1 cellular context compared by ENCODE assay signal in the genomic region with DNA sequence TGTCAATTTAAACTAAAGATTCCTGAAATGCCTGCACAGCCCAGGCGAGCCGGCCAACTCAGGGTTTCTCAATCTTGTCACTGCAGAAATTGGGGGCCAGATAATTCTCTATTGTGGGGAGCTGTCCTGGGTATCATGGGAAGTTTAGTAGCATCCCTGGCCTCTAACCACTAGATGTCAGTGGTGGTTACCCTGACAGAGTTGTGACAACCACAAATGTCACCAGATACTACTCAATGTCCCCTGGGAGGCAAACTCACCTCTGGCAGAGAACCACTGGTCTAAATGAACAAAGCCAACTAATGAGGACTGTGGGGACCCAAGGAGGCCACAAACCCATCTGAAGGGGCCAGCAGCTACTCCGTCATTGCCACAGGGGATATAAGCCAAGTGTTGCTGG.
TF ChIP-seq lines count a peak whose summit lies in the region.

No MANE protein-coding gene starts in this region.

TF ChIP-seq in HepG2, 621 proteins besides CTCF, POLR2A, EP300 and RAD21 (continued from another document and continues in another):
- TF ChIP-seq, protein P1, sequence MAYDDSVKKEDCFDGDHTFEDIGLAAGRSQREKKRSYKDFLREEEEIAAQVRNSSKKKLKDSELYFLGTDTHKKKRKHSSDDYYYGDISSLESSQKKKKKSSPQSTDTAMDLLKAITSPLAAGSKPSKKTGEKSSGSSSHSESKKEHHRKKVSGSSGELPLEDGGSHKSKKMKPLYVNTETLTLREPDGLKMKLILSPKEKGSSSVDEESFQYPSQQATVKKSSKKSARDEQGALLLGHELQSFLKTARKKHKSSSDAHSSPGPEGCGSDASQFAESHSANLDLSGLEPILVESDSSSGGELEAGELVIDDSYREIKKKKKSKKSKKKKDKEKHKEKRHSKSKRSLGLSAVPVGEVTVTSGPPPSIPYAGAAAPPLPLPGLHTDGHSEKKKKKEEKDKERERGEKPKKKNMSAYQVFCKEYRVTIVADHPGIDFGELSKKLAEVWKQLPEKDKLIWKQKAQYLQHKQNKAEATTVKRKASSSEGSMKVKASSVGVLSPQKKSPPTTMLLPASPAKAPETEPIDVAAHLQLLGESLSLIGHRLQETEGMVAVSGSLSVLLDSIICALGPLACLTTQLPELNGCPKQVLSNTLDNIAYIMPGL (CRISPR knock-in tag; IDR thresholded peaks at IDR 0.05; ENCODE audit: borderline replicate concordance in 1 of 2, low read depth in 1 of 2) = 0 out of 4 replicates have a peak, but pooled peaks of 1 of the 2 experiments have one; percentile 38
- TF ChIP-seq ZNF678 (CRISPR knock-in tag; IDR thresholded peaks at IDR 0.05) (no peak), ZNF225 (CRISPR knock-in tag; IDR thresholded peaks at IDR 0.05) (no peak), SRSF9 (IDR thresholded peaks at IDR 0.05; ENCODE audit: borderline replicate concordance, insufficient read depth, low read depth, low read length, poor library complexity, severe bottlenecking) (no peak), RBAK (CRISPR knock-in tag; IDR thresholded peaks at IDR 0.05) (no peak), MIER2 (CRISPR knock-in tag; IDR thresholded peaks at IDR 0.05) (peak; percentile 85), ELF1 (CRISPR knock-in tag; IDR thresholded peaks at IDR 0.05) (no peak), KLF15 (CRISPR knock-in tag; IDR thresholded peaks at IDR 0.05; ENCODE audit: borderline replicate concordance) (no peak), KDM4B (CRISPR knock-in tag; IDR thresholded peaks at IDR 0.05) (no peak), ZNF788 (CRISPR knock-in tag; IDR thresholded peaks at IDR 0.05; ENCODE audit: borderline replicate concordance) (0 out of 2 replicates have a peak, but pooled peaks have one; percentile 25), ZNF556 (CRISPR knock-in tag; IDR thresholded peaks at IDR 0.05; ENCODE audit: borderline replicate concordance) (no peak), ZNF558 (CRISPR knock-in tag; IDR thresholded peaks at IDR 0.05; ENCODE audit: borderline replicate concordance) (no peak), ZNF510 (CRISPR knock-in tag; IDR thresholded peaks at IDR 0.05; ENCODE audit: low read depth) (no peak), ISX (CRISPR knock-in tag; conservative IDR thresholded peaks at IDR 0.05) (no peak), MIXL1 (CRISPR knock-in tag; IDR thresholded peaks at IDR 0.05) (no peak), STAG1 (CRISPR knock-in tag; IDR thresholded peaks at IDR 0.05) (peak; percentile 89), KLF12 (CRISPR knock-in tag; IDR thresholded peaks at IDR 0.05; ENCODE audit: borderline replicate concordance) (no peak), JUND (CRISPR knock-in tag; IDR thresholded peaks at IDR 0.05) (no peak), SKI (IDR thresholded peaks at IDR 0.05; ENCODE audit: partially characterized antibody) (no peak), SIX1 (CRISPR knock-in tag; IDR thresholded peaks at IDR 0.05; ENCODE audit: borderline replicate concordance) (peak; percentile 40; the same call in 1 of the 2 replicates), ZNF891 (CRISPR knock-in tag; IDR thresholded peaks at IDR 0.05) (no peak)
- TF ChIP-seq, protein P2, sequence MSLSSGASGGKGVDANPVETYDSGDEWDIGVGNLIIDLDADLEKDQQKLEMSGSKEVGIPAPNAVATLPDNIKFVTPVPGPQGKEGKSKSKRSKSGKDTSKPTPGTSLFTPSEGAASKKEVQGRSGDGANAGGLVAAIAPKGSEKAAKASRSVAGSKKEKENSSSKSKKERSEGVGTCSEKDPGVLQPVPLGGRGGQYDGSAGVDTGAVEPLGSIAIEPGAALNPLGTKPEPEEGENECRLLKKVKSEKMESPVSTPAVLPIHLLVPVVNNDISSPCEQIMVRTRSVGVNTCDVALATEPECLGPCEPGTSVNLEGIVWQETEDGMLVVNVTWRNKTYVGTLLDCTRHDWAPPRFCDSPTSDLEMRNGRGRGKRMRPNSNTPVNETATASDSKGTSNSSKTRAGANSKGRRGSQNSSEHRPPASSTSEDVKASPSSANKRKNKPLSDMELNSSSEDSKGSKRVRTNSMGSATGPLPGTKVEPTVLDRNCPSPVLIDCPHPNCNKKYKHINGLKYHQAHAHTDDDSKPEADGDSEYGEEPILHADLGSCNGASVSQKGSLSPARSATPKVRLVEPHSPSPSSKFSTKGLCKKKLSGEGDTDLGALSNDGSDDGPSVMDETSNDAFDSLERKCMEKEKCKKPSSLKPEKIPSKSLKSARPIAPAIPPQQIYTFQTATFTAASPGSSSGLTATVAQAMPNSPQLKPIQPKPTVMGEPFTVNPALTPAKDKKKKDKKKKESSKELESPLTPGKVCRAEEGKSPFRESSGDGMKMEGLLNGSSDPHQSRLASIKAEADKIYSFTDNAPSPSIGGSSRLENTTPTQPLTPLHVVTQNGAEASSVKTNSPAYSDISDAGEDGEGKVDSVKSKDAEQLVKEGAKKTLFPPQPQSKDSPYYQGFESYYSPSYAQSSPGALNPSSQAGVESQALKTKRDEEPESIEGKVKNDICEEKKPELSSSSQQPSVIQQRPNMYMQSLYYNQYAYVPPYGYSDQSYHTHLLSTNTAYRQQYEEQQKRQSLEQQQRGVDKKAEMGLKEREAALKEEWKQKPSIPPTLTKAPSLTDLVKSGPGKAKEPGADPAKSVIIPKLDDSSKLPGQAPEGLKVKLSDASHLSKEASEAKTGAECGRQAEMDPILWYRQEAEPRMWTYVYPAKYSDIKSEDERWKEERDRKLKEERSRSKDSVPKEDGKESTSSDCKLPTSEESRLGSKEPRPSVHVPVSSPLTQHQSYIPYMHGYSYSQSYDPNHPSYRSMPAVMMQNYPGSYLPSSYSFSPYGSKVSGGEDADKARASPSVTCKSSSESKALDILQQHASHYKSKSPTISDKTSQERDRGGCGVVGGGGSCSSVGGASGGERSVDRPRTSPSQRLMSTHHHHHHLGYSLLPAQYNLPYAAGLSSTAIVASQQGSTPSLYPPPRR (CRISPR knock-in tag; IDR thresholded peaks at IDR 0.05; ENCODE audit: borderline replicate concordance) = no peak
- TF ChIP-seq, protein P3, sequence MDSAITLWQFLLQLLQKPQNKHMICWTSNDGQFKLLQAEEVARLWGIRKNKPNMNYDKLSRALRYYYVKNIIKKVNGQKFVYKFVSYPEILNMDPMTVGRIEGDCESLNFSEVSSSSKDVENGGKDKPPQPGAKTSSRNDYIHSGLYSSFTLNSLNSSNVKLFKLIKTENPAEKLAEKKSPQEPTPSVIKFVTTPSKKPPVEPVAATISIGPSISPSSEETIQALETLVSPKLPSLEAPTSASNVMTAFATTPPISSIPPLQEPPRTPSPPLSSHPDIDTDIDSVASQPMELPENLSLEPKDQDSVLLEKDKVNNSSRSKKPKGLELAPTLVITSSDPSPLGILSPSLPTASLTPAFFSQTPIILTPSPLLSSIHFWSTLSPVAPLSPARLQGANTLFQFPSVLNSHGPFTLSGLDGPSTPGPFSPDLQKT (CRISPR knock-in tag; IDR thresholded peaks at IDR 0.05; ENCODE audit: borderline replicate concordance) = no peak
- TF ChIP-seq, protein P4, sequence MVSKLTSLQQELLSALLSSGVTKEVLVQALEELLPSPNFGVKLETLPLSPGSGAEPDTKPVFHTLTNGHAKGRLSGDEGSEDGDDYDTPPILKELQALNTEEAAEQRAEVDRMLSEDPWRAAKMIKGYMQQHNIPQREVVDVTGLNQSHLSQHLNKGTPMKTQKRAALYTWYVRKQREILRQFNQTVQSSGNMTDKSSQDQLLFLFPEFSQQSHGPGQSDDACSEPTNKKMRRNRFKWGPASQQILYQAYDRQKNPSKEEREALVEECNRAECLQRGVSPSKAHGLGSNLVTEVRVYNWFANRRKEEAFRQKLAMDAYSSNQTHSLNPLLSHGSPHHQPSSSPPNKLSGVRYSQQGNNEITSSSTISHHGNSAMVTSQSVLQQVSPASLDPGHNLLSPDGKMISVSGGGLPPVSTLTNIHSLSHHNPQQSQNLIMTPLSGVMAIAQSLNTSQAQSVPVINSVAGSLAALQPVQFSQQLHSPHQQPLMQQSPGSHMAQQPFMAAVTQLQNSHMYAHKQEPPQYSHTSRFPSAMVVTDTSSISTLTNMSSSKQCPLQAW (CRISPR knock-in tag; IDR thresholded peaks at IDR 0.05) = peak; percentile 60; the same call in 1 of the 2 replicates
- TF ChIP-seq, protein P5, sequence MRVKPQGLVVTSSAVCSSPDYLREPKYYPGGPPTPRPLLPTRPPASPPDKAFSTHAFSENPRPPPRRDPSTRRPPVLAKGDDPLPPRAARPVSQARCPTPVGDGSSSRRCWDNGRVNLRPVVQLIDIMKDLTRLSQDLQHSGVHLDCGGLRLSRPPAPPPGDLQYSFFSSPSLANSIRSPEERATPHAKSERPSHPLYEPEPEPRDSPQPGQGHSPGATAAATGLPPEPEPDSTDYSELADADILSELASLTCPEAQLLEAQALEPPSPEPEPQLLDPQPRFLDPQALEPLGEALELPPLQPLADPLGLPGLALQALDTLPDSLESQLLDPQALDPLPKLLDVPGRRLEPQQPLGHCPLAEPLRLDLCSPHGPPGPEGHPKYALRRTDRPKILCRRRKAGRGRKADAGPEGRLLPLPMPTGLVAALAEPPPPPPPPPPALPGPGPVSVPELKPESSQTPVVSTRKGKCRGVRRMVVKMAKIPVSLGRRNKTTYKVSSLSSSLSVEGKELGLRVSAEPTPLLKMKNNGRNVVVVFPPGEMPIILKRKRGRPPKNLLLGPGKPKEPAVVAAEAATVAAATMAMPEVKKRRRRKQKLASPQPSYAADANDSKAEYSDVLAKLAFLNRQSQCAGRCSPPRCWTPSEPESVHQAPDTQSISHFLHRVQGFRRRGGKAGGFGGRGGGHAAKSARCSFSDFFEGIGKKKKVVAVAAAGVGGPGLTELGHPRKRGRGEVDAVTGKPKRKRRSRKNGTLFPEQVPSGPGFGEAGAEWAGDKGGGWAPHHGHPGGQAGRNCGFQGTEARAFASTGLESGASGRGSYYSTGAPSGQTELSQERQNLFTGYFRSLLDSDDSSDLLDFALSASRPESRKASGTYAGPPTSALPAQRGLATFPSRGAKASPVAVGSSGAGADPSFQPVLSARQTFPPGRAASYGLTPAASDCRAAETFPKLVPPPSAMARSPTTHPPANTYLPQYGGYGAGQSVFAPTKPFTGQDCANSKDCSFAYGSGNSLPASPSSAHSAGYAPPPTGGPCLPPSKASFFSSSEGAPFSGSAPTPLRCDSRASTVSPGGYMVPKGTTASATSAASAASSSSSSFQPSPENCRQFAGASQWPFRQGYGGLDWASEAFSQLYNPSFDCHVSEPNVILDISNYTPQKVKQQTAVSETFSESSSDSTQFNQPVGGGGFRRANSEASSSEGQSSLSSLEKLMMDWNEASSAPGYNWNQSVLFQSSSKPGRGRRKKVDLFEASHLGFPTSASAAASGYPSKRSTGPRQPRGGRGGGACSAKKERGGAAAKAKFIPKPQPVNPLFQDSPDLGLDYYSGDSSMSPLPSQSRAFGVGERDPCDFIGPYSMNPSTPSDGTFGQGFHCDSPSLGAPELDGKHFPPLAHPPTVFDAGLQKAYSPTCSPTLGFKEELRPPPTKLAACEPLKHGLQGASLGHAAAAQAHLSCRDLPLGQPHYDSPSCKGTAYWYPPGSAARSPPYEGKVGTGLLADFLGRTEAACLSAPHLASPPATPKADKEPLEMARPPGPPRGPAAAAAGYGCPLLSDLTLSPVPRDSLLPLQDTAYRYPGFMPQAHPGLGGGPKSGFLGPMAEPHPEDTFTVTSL (CRISPR knock-in tag; IDR thresholded peaks at IDR 0.05; ENCODE audit: borderline replicate concordance) = no peak
- TF ChIP-seq, protein P6, sequence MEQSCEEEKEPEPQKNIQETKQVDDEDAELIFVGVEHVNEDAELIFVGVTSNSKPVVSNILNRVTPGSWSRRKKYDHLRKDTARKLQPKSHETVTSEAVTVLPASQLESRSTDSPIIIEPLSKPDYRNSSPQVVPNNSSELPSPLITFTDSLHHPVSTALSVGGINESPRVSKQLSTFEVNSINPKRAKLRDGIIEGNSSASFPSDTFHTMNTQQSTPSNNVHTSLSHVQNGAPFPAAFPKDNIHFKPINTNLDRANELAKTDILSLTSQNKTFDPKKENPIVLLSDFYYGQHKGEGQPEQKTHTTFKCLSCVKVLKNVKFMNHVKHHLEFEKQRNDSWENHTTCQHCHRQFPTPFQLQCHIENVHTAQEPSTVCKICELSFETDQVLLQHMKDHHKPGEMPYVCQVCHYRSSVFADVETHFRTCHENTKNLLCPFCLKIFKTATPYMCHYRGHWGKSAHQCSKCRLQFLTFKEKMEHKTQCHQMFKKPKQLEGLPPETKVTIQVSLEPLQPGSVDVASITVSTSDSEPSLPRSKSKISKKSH (CRISPR knock-in tag; IDR thresholded peaks at IDR 0.05; ENCODE audit: borderline replicate concordance) = no peak
- TF ChIP-seq, protein P7, sequence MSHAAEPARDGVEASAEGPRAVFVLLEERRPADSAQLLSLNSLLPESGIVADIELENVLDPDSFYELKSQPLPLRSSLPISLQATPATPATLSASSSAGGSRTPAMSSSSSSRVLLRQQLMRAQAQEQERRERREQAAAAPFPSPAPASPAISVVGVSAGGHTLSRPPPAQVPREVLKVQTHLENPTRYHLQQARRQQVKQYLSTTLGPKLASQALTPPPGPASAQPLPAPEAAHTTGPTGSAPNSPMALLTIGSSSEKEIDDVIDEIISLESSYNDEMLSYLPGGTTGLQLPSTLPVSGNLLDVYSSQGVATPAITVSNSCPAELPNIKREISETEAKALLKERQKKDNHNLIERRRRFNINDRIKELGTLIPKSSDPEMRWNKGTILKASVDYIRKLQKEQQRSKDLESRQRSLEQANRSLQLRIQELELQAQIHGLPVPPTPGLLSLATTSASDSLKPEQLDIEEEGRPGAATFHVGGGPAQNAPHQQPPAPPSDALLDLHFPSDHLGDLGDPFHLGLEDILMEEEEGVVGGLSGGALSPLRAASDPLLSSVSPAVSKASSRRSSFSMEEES (CRISPR knock-in tag; IDR thresholded peaks at IDR 0.05) = 0 out of 2 replicates have a peak, but pooled peaks have one; percentile 29
- TF ChIP-seq, protein P8, sequence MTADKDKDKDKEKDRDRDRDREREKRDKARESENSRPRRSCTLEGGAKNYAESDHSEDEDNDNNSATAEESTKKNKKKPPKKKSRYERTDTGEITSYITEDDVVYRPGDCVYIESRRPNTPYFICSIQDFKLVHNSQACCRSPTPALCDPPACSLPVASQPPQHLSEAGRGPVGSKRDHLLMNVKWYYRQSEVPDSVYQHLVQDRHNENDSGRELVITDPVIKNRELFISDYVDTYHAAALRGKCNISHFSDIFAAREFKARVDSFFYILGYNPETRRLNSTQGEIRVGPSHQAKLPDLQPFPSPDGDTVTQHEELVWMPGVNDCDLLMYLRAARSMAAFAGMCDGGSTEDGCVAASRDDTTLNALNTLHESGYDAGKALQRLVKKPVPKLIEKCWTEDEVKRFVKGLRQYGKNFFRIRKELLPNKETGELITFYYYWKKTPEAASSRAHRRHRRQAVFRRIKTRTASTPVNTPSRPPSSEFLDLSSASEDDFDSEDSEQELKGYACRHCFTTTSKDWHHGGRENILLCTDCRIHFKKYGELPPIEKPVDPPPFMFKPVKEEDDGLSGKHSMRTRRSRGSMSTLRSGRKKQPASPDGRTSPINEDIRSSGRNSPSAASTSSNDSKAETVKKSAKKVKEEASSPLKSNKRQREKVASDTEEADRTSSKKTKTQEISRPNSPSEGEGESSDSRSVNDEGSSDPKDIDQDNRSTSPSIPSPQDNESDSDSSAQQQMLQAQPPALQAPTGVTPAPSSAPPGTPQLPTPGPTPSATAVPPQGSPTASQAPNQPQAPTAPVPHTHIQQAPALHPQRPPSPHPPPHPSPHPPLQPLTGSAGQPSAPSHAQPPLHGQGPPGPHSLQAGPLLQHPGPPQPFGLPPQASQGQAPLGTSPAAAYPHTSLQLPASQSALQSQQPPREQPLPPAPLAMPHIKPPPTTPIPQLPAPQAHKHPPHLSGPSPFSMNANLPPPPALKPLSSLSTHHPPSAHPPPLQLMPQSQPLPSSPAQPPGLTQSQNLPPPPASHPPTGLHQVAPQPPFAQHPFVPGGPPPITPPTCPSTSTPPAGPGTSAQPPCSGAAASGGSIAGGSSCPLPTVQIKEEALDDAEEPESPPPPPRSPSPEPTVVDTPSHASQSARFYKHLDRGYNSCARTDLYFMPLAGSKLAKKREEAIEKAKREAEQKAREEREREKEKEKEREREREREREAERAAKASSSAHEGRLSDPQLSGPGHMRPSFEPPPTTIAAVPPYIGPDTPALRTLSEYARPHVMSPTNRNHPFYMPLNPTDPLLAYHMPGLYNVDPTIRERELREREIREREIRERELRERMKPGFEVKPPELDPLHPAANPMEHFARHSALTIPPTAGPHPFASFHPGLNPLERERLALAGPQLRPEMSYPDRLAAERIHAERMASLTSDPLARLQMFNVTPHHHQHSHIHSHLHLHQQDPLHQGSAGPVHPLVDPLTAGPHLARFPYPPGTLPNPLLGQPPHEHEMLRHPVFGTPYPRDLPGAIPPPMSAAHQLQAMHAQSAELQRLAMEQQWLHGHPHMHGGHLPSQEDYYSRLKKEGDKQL (CRISPR knock-in tag; IDR thresholded peaks at IDR 0.05; ENCODE audit: low read depth) = no peak
